9 cellular contexts compared by ENCODE assay signal in genomic region chr3:107431298-107432012, GRCh38. TPM values are rescaled to one million over a fixed set of nuclear protein-coding genes. Genes with fewer than 3 reads are reported as not detected.
DNase-seq lines count a peak whose midpoint lies in the region; FAIRE-seq and TF ChIP-seq lines count a peak whose summit lies in the region.
"Had no signal": no experiment of that assay in that cellular context is flagged by ENCODE, and none has a peak within 500 bp of the region (broad histone marks: within the 10 kb centered on the region; RNA-seq: fewer than 3 reads in every experiment).

No MANE protein-coding gene starts in this region.

- TF ChIP-seq POLR2A in GM12891 (IDR thresholded peaks at IDR 0.05; ENCODE audit: low read depth, low read length), result no peak

- no peak for FAIRE-seq in GM12891 (lab: Jason Lieb, UNC)

- in situ Hi-C loops in astrocyte of the cerebellum (cut with HindIII; ENCODE audit: low sequenced_read_pairs), result no loop called here

- H3K4me3 ChIP-seq in H7 (ENCODE audit: insufficient read depth, low read depth, low read length) (peak overlapping the region; percentile 81), astrocyte of the cerebellum (ENCODE audit: low read depth, low read length) (peak overlapping the region; percentile 67)

- H3K36me3 ChIP-seq in H7 (replicated peaks; ENCODE audit: control insufficient read depth, insufficient read depth, low read length), result no peaks in the 10 kb centered on the region

- TF ChIP-seq CTCF in astrocyte of the cerebellum (IDR thresholded peaks at IDR 0.05; ENCODE audit: low read depth, low read length, missing control alignments), result no peak

- H3K27me3 ChIP-seq in H7 (ENCODE audit: control insufficient read depth, insufficient read depth, low read length), result peaks cover 12% of the 10 kb centered on the region

- DNase-seq in GM12891 (ENCODE audit: insufficient read length, low spot score) (peak; percentile 37), H7 (peak; percentile 80), LHCN-M2 (ENCODE audit: low read depth) (peak; percentile 77), T-helper 2 cell (peak in 4 of 5 experiments; percentile 5 to 64 (median 16)), astrocyte of the cerebellum (ENCODE audit: low read depth) (peak; percentile 24), hepatic stellate cell (ENCODE audit: low spot score) (peak; percentile 79), putamen (ENCODE audit: low spot score) (peak; percentile 71), GM19240 (ENCODE audit: insufficient read length, low spot score) (no peak)

TF ChIP-seq in GM12891, 5 proteins besides CTCF, POLR2A, EP300 and RAD21:
- TF ChIP-seq POU2F2 (IDR thresholded peaks at IDR 0.05; ENCODE audit: low read depth, low read length) (no peak), TAF1 (IDR thresholded peaks at IDR 0.05; ENCODE audit: low read depth, low read length) (no peak), POLR2AphosphoS5 (IDR thresholded peaks at IDR 0.05; ENCODE audit: low read depth, low read length) (no peak), PAX5 (IDR thresholded peaks at IDR 0.05; ENCODE audit: insufficient read depth, low read length, severe bottlenecking) (no peak), SPI1 (IDR thresholded peaks at IDR 0.05; ENCODE audit: low read depth, low read length) (no peak)

RNA-seq across cellular contexts. Expression of gene CCDC54, which starts 54.2 kb away (rescaled TPM):
- polyA plus RNA-seq in GM12891 (2012; ENCODE audit: low read depth, missing spikeins), result not detected
- not detected in 2 replicates for total RNA-seq in H7 (2014; rRNA removed; shearing (Covaris generic))
- not detected in 2 replicates for total RNA-seq in LHCN-M2 (2014; rRNA removed)
- polyA plus RNA-seq in LHCN-M2 (2012), result 0.13 TPM
- total RNA-seq: subcutaneous adipose tissue had no signal
